14 cellular contexts compared by ENCODE assay signal in genomic region chr10:6346621-6347020, GRCh38.
DNase-seq lines count a peak whose midpoint lies in the region; ATAC-seq lines count a peak whose summit lies in the region.
"Had no signal": no experiment of that assay in that cellular context is flagged by ENCODE, and none has a peak within 500 bp of the region (broad histone marks: within the 10 kb centered on the region; RNA-seq: fewer than 3 reads in every experiment).

No MANE protein-coding gene starts in this region.

- POLR2A ChIA-PET in activated CD4-positive, alpha-beta memory T cell treated with anti-CD3 and anti-CD28 coated beads for 36 hours (lab: Charles Lee) = interaction anchor here (1.9 to 3.0 kb wide), 6 partner anchors 46 to 144 kb away, joined by 7 to 29 read pairs (median 14); partner anchors contain the start of gene PFKFB3

- intact Hi-C loops in activated CD4-positive, alpha-beta memory T cell treated with anti-CD3 and anti-CD28 coated beads for 36 hours (cut with micrococcal nuclease) = no loop called here
- intact Hi-C loops in sciatic nerve (cut with DNase I) = no loop called here

- DNase-seq in CD4-positive, CD25-positive, alpha-beta regulatory T cell = no peak
- DNase-seq in ELR (ENCODE audit: low read depth) (peak; percentile 11), kidney tubule cell (ENCODE audit: low spot score) (peak; percentile 19), COR-L47 (lab: John Stamatoyannopoulos, UW) (no peak), sciatic nerve (ENCODE audit: low spot score) (no peak)
- DNase-seq in activated CD4-positive, alpha-beta memory T cell treated with anti-CD3 and anti-CD28 coated beads for 36 hours = no peak
- DNase-seq: activated T-cell treated with anti-CD3 and anti-CD28 coated beads for 4 hours, left colon, PC-9, SK-N-SH had no signal

- H3K4me1 Mint-ChIP-seq in CD4-positive, CD25-positive, alpha-beta regulatory T cell = peaks cover 13 to 60% (median 30%) of the 10 kb centered on the region in 4 donors
- H3K4me1 Mint-ChIP-seq in activated CD4-positive, alpha-beta memory T cell treated with anti-CD3 and anti-CD28 coated beads for 36 hours (ENCODE audit: low read depth) = peaks cover 57% of the 10 kb centered on the region

- H3K4me1 ChIP-seq in CD4-positive, CD25-positive, alpha-beta regulatory T cell (ENCODE audit: control insufficient read depth, insufficient read depth, low read length, poor library complexity, severe bottlenecking) = peaks cover 31% of the 10 kb centered on the region

- no peaks in the 10 kb centered on the region for H3K9me3 Mint-ChIP-seq in CD4-positive, CD25-positive, alpha-beta regulatory T cell
- H3K9me3 Mint-ChIP-seq in activated CD4-positive, alpha-beta memory T cell treated with anti-CD3 and anti-CD28 coated beads for 36 hours = no peaks in the 10 kb centered on the region
- H3K9me3 Mint-ChIP-seq: HFFc6 had no signal

- H3K27ac ChIP-seq in CD4-positive, CD25-positive, alpha-beta regulatory T cell (ENCODE audit: insufficient read depth, low read length, poor library complexity, severe bottlenecking) = peak overlapping the region; percentile 89
- H3K27ac ChIP-seq: PC-9 had no signal

- no peak for ATAC-seq in CD4-positive, CD25-positive, alpha-beta regulatory T cell (ENCODE audit: low read depth in 2 of 2)
- ATAC-seq in GM21367 (IDR thresholded peaks at IDR 0.05; ENCODE audit: unreplicated experiment) (no peak), sciatic nerve (no peak)
- ATAC-seq: esophagus mucosa, left colon had no signal

- CTCF ChIA-PET in activated CD4-positive, alpha-beta memory T cell treated with anti-CD3 and anti-CD28 coated beads for 36 hours (lab: Charles Lee) = interaction anchor here (0.8 to 3.2 kb wide), 9 partner anchors 46 to 260 kb away, joined by 3 to 19 read pairs (median 12); partner anchors contain the start of gene PFKFB3

- H3K4me3 Mint-ChIP-seq in CD4-positive, CD25-positive, alpha-beta regulatory T cell = peak overlapping the region in 2 of 4 donors; percentile 85
- no peak overlapping the region for H3K4me3 Mint-ChIP-seq in activated CD4-positive, alpha-beta memory T cell treated with anti-CD3 and anti-CD28 coated beads for 36 hours
- H3K4me3 Mint-ChIP-seq: dendritic cell treated with granulocyte-macrophage colony-stimulating factor and Interleukin-4, amounts not matched to agents 40 ng/mL and 50 ng/mL, for 4 days had no signal

- H3K27me3 ChIP-seq in CD4-positive, CD25-positive, alpha-beta regulatory T cell (ENCODE audit: control insufficient read depth, insufficient read depth, low read length) = no peaks in the 10 kb centered on the region

- H3K27me3 Mint-ChIP-seq in CD4-positive, CD25-positive, alpha-beta regulatory T cell = no peaks in the 10 kb centered on the region
- no peaks in the 10 kb centered on the region for H3K27me3 Mint-ChIP-seq in activated CD4-positive, alpha-beta memory T cell treated with anti-CD3 and anti-CD28 coated beads for 36 hours

- peak overlapping the region; percentile 97 to 98 (median 97) for H3K27ac Mint-ChIP-seq in CD4-positive, CD25-positive, alpha-beta regulatory T cell
- H3K27ac Mint-ChIP-seq in activated CD4-positive, alpha-beta memory T cell treated with anti-CD3 and anti-CD28 coated beads for 36 hours = peak overlapping the region; percentile 99

- H3K36me3 ChIP-seq in CD4-positive, CD25-positive, alpha-beta regulatory T cell (ENCODE audit: control insufficient read depth, insufficient read depth, low read length) = no peaks in the 10 kb centered on the region

- no peaks in the 10 kb centered on the region for H3K36me3 Mint-ChIP-seq in CD4-positive, CD25-positive, alpha-beta regulatory T cell
- peaks cover 4% of the 10 kb centered on the region for H3K36me3 Mint-ChIP-seq in activated CD4-positive, alpha-beta memory T cell treated with anti-CD3 and anti-CD28 coated beads for 36 hours

- peak overlapping the region; percentile 80 for H3K4me3 ChIP-seq in CD4-positive, CD25-positive, alpha-beta regulatory T cell (ENCODE audit: low read depth, low read length)
- H3K4me3 ChIP-seq: PC-9 had no signal

- H3K9me3 ChIP-seq in CD4-positive, CD25-positive, alpha-beta regulatory T cell (ENCODE audit: control insufficient read depth in 2 of 2, low read length in 2 of 2) = no peaks in the 10 kb centered on the region
- H3K9me3 ChIP-seq: SK-N-SH had no signal

Comparison
In these comparisons a context has a peak if more than half of its experiments do, and no peak if none do; other contexts are left out.
1. DNase-seq: peak in ELR (single experiment) and kidney tubule cell (single experiment); none in CD4-positive, CD25-positive, alpha-beta regulatory T cell (0 of 3), activated CD4-positive, alpha-beta memory T cell treated with anti-CD3 and anti-CD28 coated beads for 36 hours (single experiment), COR-L47 (single experiment) and sciatic nerve (single experiment).